In the genomic region with DNA sequence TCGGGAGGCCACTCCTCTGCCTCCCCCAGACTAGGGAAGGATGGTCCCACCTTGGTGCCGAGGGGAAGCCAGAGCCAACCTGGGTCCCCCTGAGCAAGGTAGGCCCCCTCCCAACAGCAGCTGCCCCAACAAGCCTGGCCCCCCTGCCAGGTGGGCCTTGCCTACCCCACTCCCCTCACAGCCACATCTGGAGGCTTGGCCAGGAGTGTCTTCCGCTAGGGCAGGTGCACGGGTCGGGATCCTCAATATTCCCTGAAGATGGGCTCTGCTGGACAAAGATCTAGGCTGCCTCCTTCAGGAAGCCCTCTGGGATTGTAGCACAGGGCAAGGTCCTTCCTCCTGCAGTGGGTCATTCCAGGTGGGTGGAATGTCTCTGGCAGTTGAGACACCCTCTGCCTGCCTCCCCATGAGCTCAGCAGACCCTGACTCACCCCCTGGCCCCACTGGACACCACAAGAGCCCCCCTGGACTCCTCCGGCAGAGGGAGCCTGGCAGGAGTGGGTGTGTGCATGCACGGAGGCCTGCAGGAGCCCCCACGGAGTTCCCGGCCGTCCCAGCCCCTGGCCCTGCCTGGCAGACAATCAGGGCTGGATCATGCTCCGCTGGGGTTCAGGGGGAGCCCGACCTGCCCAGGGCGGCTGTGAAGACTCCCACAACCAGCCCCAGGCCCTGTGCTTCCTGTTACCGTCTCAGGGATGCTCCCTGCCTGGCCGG, we compare ENCODE assay signal across 23 cellular contexts. TPM values are rescaled to one million over a fixed set of nuclear protein-coding genes. Genes with fewer than 3 reads are reported as not detected.
DNase-seq lines count a peak whose midpoint lies in the region; ATAC-seq, FAIRE-seq and TF ChIP-seq lines count a peak whose summit lies in the region.
"Had no signal": no experiment of that assay in that cellular context is flagged by ENCODE, and none has a peak within 500 bp of the region (broad histone marks: within the 10 kb centered on the region; RNA-seq: fewer than 3 reads in every experiment).

No MANE protein-coding gene starts in this region.

- no peaks in the 10 kb centered on the region for H3K9me1 ChIP-seq in K562 (ENCODE audit: control insufficient read depth, insufficient read depth, low read length)

- H3K9me2 ChIP-seq in HCT116 (ENCODE audit: insufficient read depth) = no peaks in the 10 kb centered on the region

- H3K9me3 ChIP-seq in BLaER1 (peaks cover 6% of the 10 kb centered on the region), HCT116 (ENCODE audit: control insufficient read depth in 1 of 2, insufficient read depth in 1 of 2, low read depth in 1 of 2, low read length in 2 of 2) (no peaks in the 10 kb centered on the region), K562 (replicated peaks; ENCODE audit: control insufficient read depth, insufficient read depth, low read depth, low read length) (peaks cover 3% of the 10 kb centered on the region; the same call in 1 of the 2 replicates), testis (no peaks in the 10 kb centered on the region), vagina (no peaks in the 10 kb centered on the region)
- H3K9me3 ChIP-seq: BE2C, MG63 had no signal

- 2% methylated on average over 10 of the region's 15 CpGs for WGBS in K562 (ENCODE audit: insufficient coverage, low coverage, missing lambda C conversion rate)
- 73 to 100% methylated on average over 1 to 2 of the region's 15 CpGs for WGBS in testis, 2 donors

- H4K20me1 ChIP-seq in BLaER1 (peaks cover 35% of the 10 kb centered on the region), HCT116 (ENCODE audit: insufficient read depth) (no peaks in the 10 kb centered on the region), K562 (replicated peaks; ENCODE audit: control insufficient read depth, insufficient read depth, low read length) (peaks cover 2% of the 10 kb centered on the region; the same call in 1 of the 2 replicates)

- DNase-seq in HCT116 (ENCODE audit: low read depth, low spot score) = no peak
- no peak for DNase-seq in K562 (ENCODE audit: extremely low read depth in 1 of 4, low spot score in 3 of 4)
- no peak for DNase-seq in testis
- no peak for DNase-seq in NCI-H524 treated with DMSO at 0.1 percent for 48 hours (lab: John Stamatoyannopoulos, UW)
- DNase-seq in vagina (ENCODE audit: extremely low spot score in 2 of 2) = no peak
- no peak for DNase-seq in activated CD4-positive, alpha-beta T cell treated with anti-CD3 and anti-CD28 coated beads, Interleukin-2, amount 50 U/mL, for 4 hours
- DNase-seq: BE2C; CD4-positive, alpha-beta T cell; COR-L47; DMS79; HCEC 1CT; MG63; NCI-H1417; NCI-H1694 treated with DMSO at 0.1 percent for 48 hours; NCI-H2081 treated with DMSO at 0.1 percent for 48 hours; NCI-H2171 treated with DMSO at 0.1 percent for 48 hours; NCI-H446; NCI-H526 treated with DMSO at 0.1 percent for 48 hours; SHP77 treated with DMSO at 0.1 percent for 48 hours had no signal

- TF ChIP-seq RAD21 in HCT116 (IDR thresholded peaks at IDR 0.05; ENCODE audit: low read depth) (no peak), K562 (CRISPR knock-in tag; conservative IDR thresholded peaks at IDR 0.05 in 1 of 2, IDR thresholded peaks at IDR 0.05 in 1 of 2) (no peak)

- RAD21 ChIA-PET in HCT116 (lab: Charles Lee; ENCODE audit: low non-redundant PET in 1 of 2, low total read pairs in 2 of 2, uncharacterized antibody in 2 of 2, unreplicated experiment in 2 of 2) = no interaction called here

- H3K4me3 ChIP-seq in BLaER1 (no peak overlapping the region), HCT116 (replicated peaks in 1 of 2; ENCODE audit: low read depth in 1 of 2, low read length in 2 of 2) (no peak overlapping the region), K562 (no peak overlapping the region), testis (no peak overlapping the region), vagina (no peak overlapping the region)
- H3K4me3 ChIP-seq: MG63, SK-N-MC had no signal

- H3K9ac ChIP-seq in BLaER1 = no peak overlapping the region
- no peak overlapping the region for H3K9ac ChIP-seq in HCT116 (ENCODE audit: low read length)
- no peak overlapping the region for H3K9ac ChIP-seq in K562 (ENCODE audit: insufficient read depth in 1 of 2, low read depth in 2 of 2, low read length in 2 of 2)

- H3K36me3 ChIP-seq in BLaER1 (no peaks in the 10 kb centered on the region), HCT116 (ENCODE audit: control insufficient read depth in 1 of 2, insufficient read depth in 2 of 2, low read length in 2 of 2) (no peaks in the 10 kb centered on the region), K562 (ENCODE audit: control insufficient read depth, insufficient read depth, low read length) (no peaks in the 10 kb centered on the region), testis (ENCODE audit: low read depth, missing control alignments) (no peaks in the 10 kb centered on the region), vagina (no peaks in the 10 kb centered on the region)
- H3K36me3 ChIP-seq: BE2C, MG63 had no signal

- TF ChIP-seq POLR2A in HCT116 (IDR thresholded peaks at IDR 0.05; ENCODE audit: borderline replicate concordance, extremely low read depth, insufficient read depth, insufficient read length) (no peak), K562 (conservative IDR thresholded peaks at IDR 0.05) (no peak), testis (IDR thresholded peaks at IDR 0.05) (no peak), vagina (IDR thresholded peaks at IDR 0.05) (no peak)

- intact Hi-C loops in HCT116 (cut with micrococcal nuclease) (no loop called here), K562 (cut with micrococcal nuclease) (no loop called here), testis (cut with DNase I; ENCODE audit: low total_unique reads) (loop anchor here (5.0 kb wide), 1 partner anchor 38 kb away; no protein-coding TSS in a partner anchor), vagina (cut with DNase I) (no loop called here)

- POLR2A ChIA-PET in HCT116 (lab: Charles Lee) (no interaction called here), K562 (lab: Yijun Ruan, JAX) (interaction anchor here (0.6 kb wide), 1 partner anchor 88 kb away, joined by 3 read pairs; no protein-coding TSS in a partner anchor)

- H3K79me2 ChIP-seq in HCT116 (ENCODE audit: insufficient read depth, low read length) = no peaks in the 10 kb centered on the region
- H3K79me2 ChIP-seq in K562 (ENCODE audit: control insufficient read depth, insufficient read depth, low read length) = no peaks in the 10 kb centered on the region

- no peak for FAIRE-seq in K562 (lab: Jason Lieb, UNC)

- TF ChIP-seq CTCF in HCT116 (IDR thresholded peaks at IDR 0.05 in 2 of 3, conservative IDR thresholded peaks at IDR 0.05 in 1 of 3; ENCODE audit: borderline replicate concordance in 1 of 3, insufficient read depth in 1 of 3, low read depth in 2 of 3, low read length in 2 of 3) (no peak; a peak in 1 of 6 replicates), K562 (IDR thresholded peaks at IDR 0.05 in 2 of 3, conservative IDR thresholded peaks at IDR 0.05 in 1 of 3; ENCODE audit: insufficient read depth in 2 of 3, low read depth in 1 of 3, low read length in 3 of 3) (no peak), testis (IDR thresholded peaks at IDR 0.05) (no peak), vagina (IDR thresholded peaks at IDR 0.05) (no peak)

- H3K27ac ChIP-seq in BLaER1 = peak overlapping the region; percentile 75; the same call in 1 of the 2 replicates
- H3K27ac ChIP-seq in HCT116 (ENCODE audit: low read depth, low read length) = no peak overlapping the region; the same call in 1 of the 2 replicates
- no peak overlapping the region for H3K27ac ChIP-seq in K562 (ENCODE audit: extremely low read depth, low read depth, low read length)
- H3K27ac ChIP-seq in testis = peak overlapping the region; percentile 29 to 61
- no peak overlapping the region for H3K27ac ChIP-seq in vagina
- H3K27ac ChIP-seq: SK-N-MC had no signal

- no peak for ATAC-seq in HCT116
- ATAC-seq in K562 = no peak

- H3K4me2 ChIP-seq in BLaER1 (peak overlapping the region; percentile 92), HCT116 (ENCODE audit: low read length) (0 out of 2 replicates have a peak overlapping the region, but pooled peaks have one; percentile 21), K562 (ENCODE audit: insufficient read depth, low read length) (no peak overlapping the region)

- H2AFZ ChIP-seq in HCT116 (ENCODE audit: low read depth, low read length, poor library complexity, severe bottlenecking) = no peak overlapping the region
- H2AFZ ChIP-seq in K562 (ENCODE audit: low read depth, low read length) = no peak overlapping the region

- no peak for TF ChIP-seq EP300 in K562 (IDR thresholded peaks at IDR 0.05; ENCODE audit: low read length)

- in situ Hi-C loops in K562 (cut with MboI) = no loop called here

- CTCF ChIA-PET in HCT116 (lab: Charles Lee) = no interaction called here
- CTCF ChIA-PET in K562 (lab: Yijun Ruan, JAX; ENCODE audit: low intra/inter-chr PET ratio) = no interaction called here

- H3K4me1 ChIP-seq in BLaER1 (peaks cover 64% of the 10 kb centered on the region), HCT116 (ENCODE audit: control insufficient read depth in 1 of 2, insufficient read depth in 2 of 2, low read length in 2 of 2) (peaks cover 33 to 67% of the 10 kb centered on the region in 2 experiments), K562 (replicated peaks in 1 of 2; ENCODE audit: control insufficient read depth in 2 of 2, insufficient read depth in 2 of 2, low read length in 2 of 2) (peaks cover 0 to 64% of the 10 kb centered on the region in 2 experiments; a peak in 2 of 5 replicates), testis (peaks cover 16% of the 10 kb centered on the region), vagina (peaks cover 7% of the 10 kb centered on the region)
- H3K4me1 ChIP-seq: BE2C had no signal

- H3K27me3 ChIP-seq in BLaER1 (peaks cover 43% of the 10 kb centered on the region), HCT116 (ENCODE audit: insufficient read depth, low read length) (no peaks in the 10 kb centered on the region), K562 (ENCODE audit: control insufficient read depth in 2 of 2, insufficient read depth in 2 of 2, low read length in 2 of 2) (peaks cover 2 to 49% of the 10 kb centered on the region in 2 experiments; a peak in 3 of 5 replicates), testis (no peaks in the 10 kb centered on the region), vagina (no peaks in the 10 kb centered on the region)
- H3K27me3 ChIP-seq: MG63 had no signal

- BruUV-seq in HCT116 (replicated peaks; lab: Mats Ljungman, UMichigan) = no TSS peak
- BruUV-seq in K562 (replicated peaks; lab: Mats Ljungman, UMichigan) = no TSS peak

RNA-seq across cellular contexts. Expression of gene C1QTNF8, which starts 0.4 kb away (rescaled TPM):
- total RNA-seq in HCT116 (2021; ENCODE audit: unreplicated experiment) (0.27 TPM), K562 (2014; rRNA removed) (not detected in 2 replicates), K562 (2014; rRNA removed; fragmentation: Illumina TruSeq; extraction: Trizol) (not detected in 2 replicates), K562 (2015; rRNA removed; fragmentation: Illumina TruSeq; extraction: Trizol) (not detected in 2 replicates), K562 (2021) (not detected in 2 replicates), testis (1 to 10 TPM; 1.3 to 2.7 TPM), vagina (not detected)
- polyA plus RNA-seq in HCT116 (2012) = 0.09 and 0.16 TPM in 2 replicates
- not detected in 2 replicates for total RNA-seq in K562 (2011; cell fraction: chromatin; rRNA removed; ENCODE audit: low replicate concordance)
- not detected in 2 replicates for total RNA-seq in K562 (2011; cell fraction: nucleolus; rRNA removed)
- total RNA-seq in K562 (2011; cell fraction: nucleoplasm; rRNA removed) = not detected in 2 replicates
- polyA plus RNA-seq in K562 (2011; rRNA removed) (not detected in 2 replicates), K562 (2014; fragmentation: Illumina TruSeq; extraction: Trizol) (not detected in 2 replicates), K562 (2014; fragmentation: Nextera tagmentation; extraction: Ambion mirVana) (not detected), K562 (2014; rRNA removed) (not detected in 2 replicates), testis (ENCODE audit: insufficient read depth, low read depth, low replicate concordance) (not detected)
- not detected in 2 replicates for polyA plus RNA-seq in K562 (2011; cell fraction: cytosol; rRNA removed)
- not detected in 2 replicates for polyA plus RNA-seq in K562 (2011; cell fraction: nucleus; rRNA removed)
- not detected in 2 replicates for polyA plus RNA-seq in K562 (2012)
- not detected in 2 replicates for polyA minus RNA-seq in K562 (2011; rRNA and poly(A)+ RNA removed)
- not detected in 2 replicates for polyA minus RNA-seq in K562 (2011; cell fraction: cytosol; rRNA and poly(A)+ RNA removed)
- not detected in 2 replicates for polyA minus RNA-seq in K562 (2011; cell fraction: nucleus; rRNA and poly(A)+ RNA removed)
- total RNA-seq: A673; CD4-positive, alpha-beta T cell; LHCN-M2 had no signal

RNA-seq across cellular contexts. Expression of gene SSTR5, which starts 23.1 kb away (rescaled TPM):
- total RNA-seq in HCT116 (2021; ENCODE audit: unreplicated experiment) (7.2 TPM), K562 (2014; rRNA removed) (not detected in 2 replicates), K562 (2014; rRNA removed; fragmentation: Illumina TruSeq; extraction: Trizol) (not detected in 2 replicates), K562 (2015; rRNA removed; fragmentation: Illumina TruSeq; extraction: Trizol) (not detected in 2 replicates), K562 (2021) (not detected in 2 replicates), testis (under 1 TPM in 1 of 2 donors, not detected in 1; 0.31 TPM), vagina (0.98 TPM)
- polyA plus RNA-seq in HCT116 (2012) = 6.1 and 6.2 TPM in 2 replicates
- not detected in 2 replicates for total RNA-seq in K562 (2011; cell fraction: chromatin; rRNA removed; ENCODE audit: low replicate concordance)
- total RNA-seq in K562 (2011; cell fraction: nucleolus; rRNA removed) = not detected in 2 replicates
- not detected in 2 replicates for total RNA-seq in K562 (2011; cell fraction: nucleoplasm; rRNA removed)
- polyA plus RNA-seq in K562 (2011; rRNA removed) (not detected in 2 replicates), K562 (2014; fragmentation: Illumina TruSeq; extraction: Trizol) (not detected in 2 replicates), K562 (2014; fragmentation: Nextera tagmentation; extraction: Ambion mirVana) (not detected), K562 (2014; rRNA removed) (not detected in 2 replicates), testis (ENCODE audit: insufficient read depth, low read depth, low replicate concordance) (not detected)
- not detected in 2 replicates for polyA plus RNA-seq in K562 (2011; cell fraction: cytosol; rRNA removed)
- not detected in 2 replicates for polyA plus RNA-seq in K562 (2011; cell fraction: nucleus; rRNA removed)
- polyA plus RNA-seq in K562 (2012) = not detected in 2 replicates
- polyA minus RNA-seq in K562 (2011; rRNA and poly(A)+ RNA removed) = not detected in 2 replicates
- not detected in 2 replicates for polyA minus RNA-seq in K562 (2011; cell fraction: cytosol; rRNA and poly(A)+ RNA removed)
- not detected in 2 replicates for polyA minus RNA-seq in K562 (2011; cell fraction: nucleus; rRNA and poly(A)+ RNA removed)
- total RNA-seq: A673; CD4-positive, alpha-beta T cell had no signal

RNA-seq across cellular contexts. Expression of gene CACNA1H, which starts 57.3 kb away (rescaled TPM):
- 24.3 TPM for total RNA-seq in HCT116 (2021; ENCODE audit: unreplicated experiment)
- 26.8 and 30.7 TPM in 2 replicates for polyA plus RNA-seq in HCT116 (2012)
- total RNA-seq in K562 (2011; cell fraction: chromatin; rRNA removed; ENCODE audit: low replicate concordance) = 0.44 and 1.6 TPM in 2 replicates
- 0.79 and 1.2 TPM in 2 replicates for total RNA-seq in K562 (2011; cell fraction: nucleolus; rRNA removed)
- 0.22 and 0.53 TPM in 2 replicates for total RNA-seq in K562 (2011; cell fraction: nucleoplasm; rRNA removed)
- total RNA-seq in K562 (2014; rRNA removed) = 0.04 TPM in 1 of 2 replicates, not detected in the other
- total RNA-seq in K562 (2014; rRNA removed; fragmentation: Illumina TruSeq; extraction: Trizol) = not detected in 2 replicates
- not detected in 2 replicates for total RNA-seq in K562 (2015; rRNA removed; fragmentation: Illumina TruSeq; extraction: Trizol)
- 0.09 and 0.18 TPM in 2 replicates for total RNA-seq in K562 (2021)
- polyA plus RNA-seq in K562 (2011; rRNA removed) = 0.10 and 0.11 TPM in 2 replicates
- 0.10 and 0.12 TPM in 2 replicates for polyA plus RNA-seq in K562 (2011; cell fraction: cytosol; rRNA removed)
- 0.11 and 0.40 TPM in 2 replicates for polyA plus RNA-seq in K562 (2011; cell fraction: nucleus; rRNA removed)
- 0.07 and 0.12 TPM in 2 replicates for polyA plus RNA-seq in K562 (2012)
- not detected in 2 replicates for polyA plus RNA-seq in K562 (2014; fragmentation: Illumina TruSeq; extraction: Trizol)
- not detected for polyA plus RNA-seq in K562 (2014; fragmentation: Nextera tagmentation; extraction: Ambion mirVana)
- polyA plus RNA-seq in K562 (2014; rRNA removed) = not detected in 2 replicates
- polyA minus RNA-seq in K562 (2011; rRNA and poly(A)+ RNA removed) = 0.03 and 0.04 TPM in 2 replicates
- not detected in 2 replicates for polyA minus RNA-seq in K562 (2011; cell fraction: cytosol; rRNA and poly(A)+ RNA removed)
- polyA minus RNA-seq in K562 (2011; cell fraction: nucleus; rRNA and poly(A)+ RNA removed) = 0.27 and 0.33 TPM in 2 replicates
- 10 to 100 TPM; 55.9 to 69.0 TPM for total RNA-seq in testis
- 41.1 TPM for polyA plus RNA-seq in testis (ENCODE audit: insufficient read depth, low read depth, low replicate concordance)
- total RNA-seq in vagina = 10.8 TPM
- total RNA-seq: LHCN-M2 had no signal

Comparison
In these comparisons a context has a peak if more than half of its experiments do, and no peak if none do; other contexts are left out.
1. H3K27ac ChIP-seq: peak in BLaER1 (single experiment) and testis (2 of 2); none in HCT116 (single experiment), K562 (single experiment) and vagina (single experiment).